Comparison of ENCODE assay signal across 35 cellular contexts in genomic region chr9:125621170-125621569, GRCh38.
DNase-seq lines count a peak whose midpoint lies in the region; ATAC-seq, FAIRE-seq and TF ChIP-seq lines count a peak whose summit lies in the region.
"Had no signal": no experiment of that assay in that cellular context is flagged by ENCODE, and none has a peak within 500 bp of the region (broad histone marks: within the 10 kb centered on the region; RNA-seq: fewer than 3 reads in every experiment).

No MANE protein-coding gene starts in this region.

- 100% methylated on average over 1 of the region's 1 CpG; no CpG with 5 or more reads in 1 of the 2 experiments for WGBS in endodermal cell (ENCODE audit: insufficient coverage in 1 of 2, insufficient read length in 1 of 2), 2 experiments
- 97 to 100% (median 100%) methylated on average over 1 of the region's 1 CpG for WGBS in spleen, 5 donors

- H3K4me3 Mint-ChIP-seq in endodermal cell = no peak overlapping the region
- H3K4me3 Mint-ChIP-seq: B cell; CD14-positive monocyte; CD4-positive, alpha-beta memory T cell; CD4-positive, alpha-beta T cell; CD4-positive, CD25-positive, alpha-beta regulatory T cell; CD8-positive, alpha-beta memory T cell; CD8-positive, alpha-beta T cell had no signal

- H3K4me3 ChIP-seq in HEK293 (ENCODE audit: low read depth, low read length) = no peak overlapping the region
- H3K4me3 ChIP-seq in endodermal cell (ENCODE audit: low read length) = peak overlapping the region; percentile 33
- no peak overlapping the region for H3K4me3 ChIP-seq in endothelial cell of umbilical vein (replicated peaks in 1 of 3; ENCODE audit: insufficient read depth in 1 of 3, low read depth in 1 of 3, low read length in 3 of 3)
- H3K4me3 ChIP-seq in spleen = no peak overlapping the region
- H3K4me3 ChIP-seq: A549; BLaER1; BLaER1 treated with 17β-estradiol and CSF1 and Interleukin-3, amounts not matched to agents 10 nM and 100 nM had no signal

- ATAC-seq in HG02588 (IDR thresholded peaks at IDR 0.05; ENCODE audit: unreplicated experiment) (no peak), Right ventricle myocardium inferior (no peak)
- ATAC-seq: A549; CD8-positive, alpha-beta T cell had no signal

- H3K79me2 ChIP-seq in endothelial cell of umbilical vein (ENCODE audit: control insufficient read depth, insufficient read depth, low read length) = peaks cover 41% of the 10 kb centered on the region

- no peak overlapping the region for H2AFZ ChIP-seq in endothelial cell of umbilical vein (ENCODE audit: low read depth, low read length)

- H3K9me3 Mint-ChIP-seq in endodermal cell = peaks cover 19% of the 10 kb centered on the region
- H3K9me3 Mint-ChIP-seq: CD14-positive monocyte; CD4-positive, alpha-beta memory T cell; CD4-positive, alpha-beta T cell; CD4-positive, CD25-positive, alpha-beta regulatory T cell; CD8-positive, alpha-beta memory T cell; CD8-positive, alpha-beta T cell had no signal

- H3K27ac Mint-ChIP-seq in endodermal cell = no peak overlapping the region
- H3K27ac Mint-ChIP-seq: B cell; CD4-positive, alpha-beta T cell had no signal

- peaks cover 2% of the 10 kb centered on the region; the same call in 1 of the 2 replicates for H3K4me1 ChIP-seq in HEK293 (ENCODE audit: control insufficient read depth, insufficient read depth, low read length)
- no peaks in the 10 kb centered on the region for H3K4me1 ChIP-seq in endodermal cell (ENCODE audit: control insufficient read depth, insufficient read depth, low read length)
- no peaks in the 10 kb centered on the region for H3K4me1 ChIP-seq in endothelial cell of umbilical vein (ENCODE audit: control insufficient read depth, extremely low read depth, insufficient read depth, low read length)
- peaks cover 0 to 20% (median 2%) of the 10 kb centered on the region in 6 donors for H3K4me1 ChIP-seq in spleen
- H3K4me1 ChIP-seq: BLaER1; BLaER1 treated with 17β-estradiol and CSF1 and Interleukin-3, amounts not matched to agents 10 nM and 100 nM; Caco-2 had no signal

- no peaks in the 10 kb centered on the region for H3K27me3 Mint-ChIP-seq in endodermal cell (ENCODE audit: insufficient read depth)
- H3K27me3 Mint-ChIP-seq: B cell; CD4-positive, alpha-beta memory T cell; CD4-positive, alpha-beta T cell; CD4-positive, CD25-positive, alpha-beta regulatory T cell; CD8-positive, alpha-beta memory T cell had no signal

- POLR2A ChIA-PET in HEK293 (lab: Yijun Ruan, JAX) (no interaction called here), endothelial cell of umbilical vein (lab: Charles Lee) (no interaction called here)

- H3K9me1 ChIP-seq in endothelial cell of umbilical vein (replicated peaks; ENCODE audit: control insufficient read depth, extremely low read depth, insufficient read depth, low read length) = no peaks in the 10 kb centered on the region

- H3K4me2 ChIP-seq in endothelial cell of umbilical vein (ENCODE audit: insufficient read depth, low read length) = no peak overlapping the region
- H3K4me2 ChIP-seq: A549; BLaER1; BLaER1 treated with 17β-estradiol and CSF1 and Interleukin-3, amounts not matched to agents 10 nM and 100 nM had no signal

- FAIRE-seq in endothelial cell of umbilical vein (lab: Jason Lieb, UNC) = peak; percentile 33
- FAIRE-seq: A204.1, A549, D721Med had no signal

- dilution Hi-C loops in endothelial cell of umbilical vein (cut with MboI; ENCODE audit: extremely low pct_ligation_motif_present, low sequenced_read_pairs) = no loop called here

- H3K4me1 Mint-ChIP-seq in endodermal cell = no peaks in the 10 kb centered on the region
- H3K4me1 Mint-ChIP-seq: CD14-positive monocyte had no signal

- H4K20me1 ChIP-seq in endothelial cell of umbilical vein (replicated peaks; ENCODE audit: control insufficient read depth, extremely low read depth, insufficient read depth, low read length) = no peaks in the 10 kb centered on the region

- BruUV-seq in endothelial cell of umbilical vein (replicated peaks; lab: Mats Ljungman, UMichigan) = no TSS peak

- H3K9ac ChIP-seq in endodermal cell (ENCODE audit: extremely low read depth, low read length, poor library complexity, severe bottlenecking) = no peak overlapping the region
- no peak overlapping the region for H3K9ac ChIP-seq in endothelial cell of umbilical vein (replicated peaks; ENCODE audit: extremely low read depth, insufficient read depth, low read length)
- H3K9ac ChIP-seq: BLaER1; BLaER1 treated with 17β-estradiol and CSF1 and Interleukin-3, amounts not matched to agents 10 nM and 100 nM had no signal

- H3K9me3 ChIP-seq in HEK293 (ENCODE audit: control insufficient read depth, insufficient read depth, low read depth, low read length) (no peaks in the 10 kb centered on the region), endodermal cell (ENCODE audit: control insufficient read depth, low read length) (peaks cover 11% of the 10 kb centered on the region), endothelial cell of umbilical vein (replicated peaks; ENCODE audit: control insufficient read depth, insufficient read depth, low read length) (no peaks in the 10 kb centered on the region), spleen (no peaks in the 10 kb centered on the region)
- H3K9me3 ChIP-seq: A549, BE2C, Caco-2 had no signal

- no peak for TF ChIP-seq CTCF in HEK293 (tag by site-specific recombination; IDR thresholded peaks at IDR 0.05)
- TF ChIP-seq CTCF in endodermal cell (conservative IDR thresholded peaks at IDR 0.05) = no peak
- TF ChIP-seq CTCF in endothelial cell of umbilical vein (IDR thresholded peaks at IDR 0.05; ENCODE audit: extremely low read depth in 1 of 2, insufficient read depth in 1 of 2, low read depth in 1 of 2, low read length in 2 of 2) = no peak
- no peak for TF ChIP-seq CTCF in spleen (IDR thresholded peaks at IDR 0.05 in 8 of 11, conservative IDR thresholded peaks at IDR 0.05 in 3 of 11)

- no peak overlapping the region for H3K27ac ChIP-seq in HEK293 (ENCODE audit: extremely low read depth, low read depth, low read length)
- no peak overlapping the region for H3K27ac ChIP-seq in endodermal cell (ENCODE audit: low read depth, low read length)
- no peak overlapping the region for H3K27ac ChIP-seq in endothelial cell of umbilical vein (ENCODE audit: insufficient read depth, low read depth, low read length)
- H3K27ac ChIP-seq in spleen = no peak overlapping the region
- H3K27ac ChIP-seq: 22Rv1; A549; BLaER1; BLaER1 treated with 17β-estradiol and CSF1 and Interleukin-3, amounts not matched to agents 10 nM and 100 nM; C4-2B had no signal

- intact Hi-C loops in endothelial cell of umbilical vein (cut with micrococcal nuclease) (no loop called here), spleen (cut with DNase I; ENCODE audit: low total_unique reads) (no loop called here), Right ventricle myocardium inferior (cut with DNase I) (no loop called here)

- H3K36me3 ChIP-seq in HEK293 (ENCODE audit: control insufficient read depth in 2 of 2, insufficient read depth in 1 of 2, low read length in 2 of 2) (no peaks in the 10 kb centered on the region), endodermal cell (ENCODE audit: control insufficient read depth, insufficient read depth, low read length) (peaks cover 3% of the 10 kb centered on the region), endothelial cell of umbilical vein (ENCODE audit: control insufficient read depth in 2 of 2, extremely low read depth in 1 of 2, insufficient read depth in 2 of 2, low read length in 2 of 2) (no peaks in the 10 kb centered on the region), spleen (no peaks in the 10 kb centered on the region)
- H3K36me3 ChIP-seq: BE2C, BLaER1 had no signal

- no peak for TF ChIP-seq POLR2A in endothelial cell of umbilical vein (IDR thresholded peaks at IDR 0.05; ENCODE audit: low read depth, low read length)
- no peak for TF ChIP-seq POLR2A in spleen (IDR thresholded peaks at IDR 0.05)

- CTCF ChIA-PET in HEK293 (lab: Yijun Ruan, JAX) = no interaction called here
- CTCF ChIA-PET in endothelial cell of umbilical vein (lab: Charles Lee) = interaction anchor here (1.5 kb wide), 1 partner anchor 63 kb away, joined by 4 read pairs; no protein-coding TSS in a partner anchor

- H3K27me3 ChIP-seq in endodermal cell (ENCODE audit: control insufficient read depth, insufficient read depth, low read length, poor library complexity, severe bottlenecking) = no peaks in the 10 kb centered on the region
- no peaks in the 10 kb centered on the region for H3K27me3 ChIP-seq in endothelial cell of umbilical vein (ENCODE audit: control insufficient read depth in 2 of 2, insufficient read depth in 2 of 2, low read length in 2 of 2)
- no peaks in the 10 kb centered on the region for H3K27me3 ChIP-seq in spleen (replicated peaks in 1 of 7)
- H3K27me3 ChIP-seq: BE2C; BLaER1; BLaER1 treated with 17β-estradiol and CSF1 and Interleukin-3, amounts not matched to agents 10 nM and 100 nM had no signal

- DNase-seq in endodermal cell = no peak
- DNase-seq in endothelial cell of umbilical vein (ENCODE audit: low read depth, low spot score) = no peak
- DNase-seq in spleen = no peak
- no peak for DNase-seq in Right ventricle myocardium inferior (ENCODE audit: missing footprints)
- DNase-seq: 8988T; ACHN; AML-193; BE2C; C1 segment of cervical spinal cord; Caco-2; Calu3; CD4-positive, alpha-beta memory T cell; CD4-positive, alpha-beta T cell; CD4-positive, CD25-positive, alpha-beta regulatory T cell; CD8-positive, alpha-beta memory T cell; CD8-positive, alpha-beta T cell; COR-L47; DMS 273 treated with DMSO at 0.1 percent for 48 hours; DMS153; DMS53; DMS79; DMS79 treated with DMSO at 0.1 percent for 48 hours; DND-41; EL had no signal

- peaks cover 11% of the 10 kb centered on the region for H3K36me3 Mint-ChIP-seq in endodermal cell (ENCODE audit: low read depth)
- H3K36me3 Mint-ChIP-seq: CD14-positive monocyte had no signal

TF ChIP-seq in HEK293, 187 proteins besides CTCF, POLR2A, EP300 and RAD21:
- TF ChIP-seq ZNF629 (tag by site-specific recombination; IDR thresholded peaks at IDR 0.05) (no peak), ZNF664 (tag by site-specific recombination; IDR thresholded peaks at IDR 0.05) (peak; percentile 97)

TF ChIP-seq in endothelial cell of umbilical vein, 7 proteins besides CTCF, POLR2A, EP300 and RAD21:
- TF ChIP-seq POLR2AphosphoS5 (IDR thresholded peaks at IDR 0.05; ENCODE audit: insufficient read depth, low read depth, low read length) = no peak
- TF ChIP-seq JUN (IDR thresholded peaks at IDR 0.05; ENCODE audit: borderline replicate concordance, insufficient read depth, insufficient read length, low read depth) = no peak
- TF ChIP-seq FOS (IDR thresholded peaks at IDR 0.05; ENCODE audit: borderline replicate concordance, insufficient read depth, low read length) = no peak
- no peak for TF ChIP-seq GATA2 (IDR thresholded peaks at IDR 0.05; ENCODE audit: insufficient read depth, insufficient read length, low read depth, low read length)
- no peak for TF ChIP-seq EZH2 (IDR thresholded peaks at IDR 0.05; ENCODE audit: borderline replicate concordance, low read depth, low read length, severe bottlenecking)
- TF ChIP-seq MYC (IDR thresholded peaks at IDR 0.05; ENCODE audit: low read depth, low read length) = no peak
- no peak for TF ChIP-seq MAX (IDR thresholded peaks at IDR 0.05; ENCODE audit: insufficient read depth, insufficient read length)
